ENCODE assay signal across 17 cellular contexts in genomic region chr4:96093057-96093456, GRCh38.
DNase-seq lines count a peak whose midpoint lies in the region; TF ChIP-seq lines count a peak whose summit lies in the region.
"Had no signal": no experiment of that assay in that cellular context is flagged by ENCODE, and none has a peak within 500 bp of the region (broad histone marks: within the 10 kb centered on the region; RNA-seq: fewer than 3 reads in every experiment).

No MANE protein-coding gene starts in this region.

- H3K36me3 ChIP-seq in neuronal stem cell (replicated peaks in 1 of 2; ENCODE audit: control insufficient read depth in 2 of 2, insufficient read depth in 2 of 2, low read length in 2 of 2) (no peaks in the 10 kb centered on the region), prostate gland (no peaks in the 10 kb centered on the region), SK-N-SH (replicated peaks in 1 of 2; ENCODE audit: control insufficient read depth in 1 of 2, insufficient read depth in 2 of 2, low read length in 1 of 2) (no peaks in the 10 kb centered on the region)

- no peaks in the 10 kb centered on the region for H3K79me1 ChIP-seq in neuronal stem cell (ENCODE audit: low read depth, low read length)

- POLR2A ChIA-PET in SK-N-SH (lab: Yijun Ruan, JAX): no interaction called here

- no peak overlapping the region for H3K18ac ChIP-seq in neuronal stem cell (ENCODE audit: low read length)

- H3K4me3 ChIP-seq in neuronal stem cell (ENCODE audit: low read length in 2 of 2) (no peak overlapping the region), prostate gland (no peak overlapping the region), SK-N-SH (ENCODE audit: low read depth in 2 of 2, low read length in 1 of 2) (no peak overlapping the region)
- H3K4me3 ChIP-seq: GM12878, GM23248 had no signal

- H2AFZ ChIP-seq in neuronal stem cell (ENCODE audit: low read length) (peak overlapping the region; percentile 20), SK-N-SH (ENCODE audit: low read depth) (no peak overlapping the region)
- H2AFZ ChIP-seq: GM23248 had no signal

- no peak overlapping the region for H3K27ac Mint-ChIP-seq in activated naive CD8-positive, alpha-beta T cell treated with anti-CD3 and anti-CD28 coated beads for 36 hours

- H2BK12ac ChIP-seq in neuronal stem cell (ENCODE audit: low read length): no peak overlapping the region

- no peaks in the 10 kb centered on the region for H3K9me2 ChIP-seq in SK-N-SH

- H3F3A ChIP-seq in SK-N-SH (replicated peaks; ENCODE audit: insufficient read depth): no peaks in the 10 kb centered on the region

- no peak overlapping the region for H2AK5ac ChIP-seq in neuronal stem cell (ENCODE audit: low read depth, low read length)

- no peak overlapping the region for H3K23ac ChIP-seq in neuronal stem cell (ENCODE audit: low read depth, low read length, poor library complexity)

- H3K9ac ChIP-seq in neuronal stem cell (ENCODE audit: low read depth, low read length, poor library complexity) (no peak overlapping the region), SK-N-SH (no peak overlapping the region)
- H3K9ac ChIP-seq: GM23248 had no signal

- H4K8ac ChIP-seq in neuronal stem cell (ENCODE audit: low read depth, low read length): no peak overlapping the region

- CTCF ChIA-PET in SK-N-SH (lab: Yijun Ruan, JAX): no interaction called here

- intact Hi-C loops in prostate gland (cut with DNase I): no loop called here

- no peak for TF ChIP-seq RAD21 in SK-N-SH (IDR thresholded peaks at IDR 0.05; ENCODE audit: low read length)

- no peaks in the 10 kb centered on the region for H3K27me3 ChIP-seq in neuronal stem cell (ENCODE audit: control insufficient read depth in 3 of 3, insufficient read depth in 3 of 3, low read depth in 1 of 3, low read length in 3 of 3)
- no peaks in the 10 kb centered on the region for H3K27me3 ChIP-seq in prostate gland (replicated peaks; ENCODE audit: insufficient read depth)
- no peaks in the 10 kb centered on the region for H3K27me3 ChIP-seq in SK-N-SH (ENCODE audit: insufficient read depth)

- H3K4ac ChIP-seq in neuronal stem cell (ENCODE audit: low read length): no peak overlapping the region

- no peaks in the 10 kb centered on the region for H4K20me1 ChIP-seq in SK-N-SH (ENCODE audit: insufficient read depth)

- no peak overlapping the region for H3K14ac ChIP-seq in neuronal stem cell (ENCODE audit: low read length)

- no peak overlapping the region for H2BK15ac ChIP-seq in neuronal stem cell (ENCODE audit: low read length)

- H4K91ac ChIP-seq in neuronal stem cell (ENCODE audit: low read depth, low read length, poor library complexity): no peak overlapping the region

- no peak overlapping the region for H3K4me3 Mint-ChIP-seq in activated naive CD8-positive, alpha-beta T cell treated with anti-CD3 and anti-CD28 coated beads for 36 hours

- TF ChIP-seq POLR2A in prostate gland (IDR thresholded peaks at IDR 0.05): no peak

- no peaks in the 10 kb centered on the region for H3K9me3 Mint-ChIP-seq in activated naive CD8-positive, alpha-beta T cell treated with anti-CD3 and anti-CD28 coated beads for 36 hours

- TF ChIP-seq EP300 in SK-N-SH (IDR thresholded peaks at IDR 0.05; ENCODE audit: borderline replicate concordance in 1 of 2, low read depth in 1 of 2, low read length in 1 of 2): no peak

- no CpG with 5 or more reads among the region's 3 CpGs for WGBS in neuronal stem cell (ENCODE audit: extremely low coverage in 2 of 2, insufficient read length in 2 of 2, insufficient replicate concordance in 1 of 2), 2 donors
- WGBS in prostate gland: 10% methylated on average over 3 of the region's 3 CpGs
- WGBS in SK-N-SH (ENCODE audit: low lambda C conversion rate): 75% methylated on average over 3 of the region's 3 CpGs

- no peaks in the 10 kb centered on the region for H3K36me3 Mint-ChIP-seq in activated naive CD8-positive, alpha-beta T cell treated with anti-CD3 and anti-CD28 coated beads for 36 hours

- H3K79me2 ChIP-seq in SK-N-SH (ENCODE audit: insufficient read depth): no peaks in the 10 kb centered on the region

- no peaks in the 10 kb centered on the region for H3K9me3 ChIP-seq in neuronal stem cell (replicated peaks in 1 of 2; ENCODE audit: control insufficient read depth in 2 of 2, insufficient read depth in 1 of 2, low read depth in 1 of 2, low read length in 2 of 2)
- H3K9me3 ChIP-seq in prostate gland: no peaks in the 10 kb centered on the region
- no peaks in the 10 kb centered on the region for H3K9me3 ChIP-seq in SK-N-SH

- no peak overlapping the region for H2BK120ac ChIP-seq in neuronal stem cell (ENCODE audit: low read depth, low read length)

- H3K4me2 ChIP-seq in neuronal stem cell (ENCODE audit: insufficient read depth, low read length, poor library complexity, severe bottlenecking) (no peak overlapping the region), SK-N-SH (no peak overlapping the region)

- no peak overlapping the region for H2BK5ac ChIP-seq in neuronal stem cell (ENCODE audit: low read length)

- H3K4me1 ChIP-seq in neuronal stem cell (ENCODE audit: control insufficient read depth in 2 of 2, insufficient read depth in 1 of 2, low read depth in 1 of 2, low read length in 2 of 2): peaks cover 0 to 2% of the 10 kb centered on the region in 2 donors
- H3K4me1 ChIP-seq in prostate gland (replicated peaks): no peaks in the 10 kb centered on the region
- no peaks in the 10 kb centered on the region for H3K4me1 ChIP-seq in SK-N-SH (ENCODE audit: control insufficient read depth in 1 of 2, insufficient read depth in 2 of 2, low read depth in 1 of 2, low read length in 1 of 2)

- H3K27ac ChIP-seq in neuronal stem cell (replicated peaks; ENCODE audit: low read length) (no peak overlapping the region), prostate gland (no peak overlapping the region), SK-N-SH (ENCODE audit: low read depth in 2 of 2, low read length in 1 of 2) (no peak overlapping the region)
- H3K27ac ChIP-seq: GM23248, HL-60 had no signal

- TF ChIP-seq CTCF in prostate gland (IDR thresholded peaks at IDR 0.05) (no peak), SK-N-SH (IDR thresholded peaks at IDR 0.05) (no peak)

- no peaks in the 10 kb centered on the region for H3K27me3 Mint-ChIP-seq in activated naive CD8-positive, alpha-beta T cell treated with anti-CD3 and anti-CD28 coated beads for 36 hours

- H3K4me1 Mint-ChIP-seq in activated naive CD8-positive, alpha-beta T cell treated with anti-CD3 and anti-CD28 coated beads for 36 hours: no peaks in the 10 kb centered on the region

- peak; percentile 68 for DNase-seq in COR-L47 (lab: John Stamatoyannopoulos, UW)
- peak; percentile 20 for DNase-seq in NCI-H2029 (lab: John Stamatoyannopoulos, UW)
- DNase-seq in cerebellar cortex (ENCODE audit: low spot score): peak; percentile 35
- DNase-seq in neuronal stem cell (ENCODE audit: low spot score): no peak
- no peak for DNase-seq in islet precursor cell
- DNase-seq in prostate gland (ENCODE audit: low spot score): no peak
- DNase-seq in activated naive CD8-positive, alpha-beta T cell treated with anti-CD3 and anti-CD28 coated beads for 36 hours: no peak
- DNase-seq in SK-N-SH: no peak
- DNase-seq: ACHN, GM23248, HCEC 1CT, NCI-H1417 treated with DMSO at 0.1 percent for 48 hours, NCI-H510A treated with DMSO at 0.1 percent for 48 hours, OCI-M1, SIG-M5 had no signal

TF ChIP-seq in SK-N-SH, 30 proteins besides CTCF, POLR2A, EP300 and RAD21:
- no peak for TF ChIP-seq POLR2AphosphoS5 (IDR thresholded peaks at IDR 0.05; ENCODE audit: low read depth, low read length)
- TF ChIP-seq CHD2 (IDR thresholded peaks at IDR 0.05; ENCODE audit: low read length, partially characterized antibody): no peak
- no peak for TF ChIP-seq IRF3 (IDR thresholded peaks at IDR 0.05; ENCODE audit: low read depth, low read length)
- no peak for TF ChIP-seq TCF12 (IDR thresholded peaks at IDR 0.05)
- no peak for TF ChIP-seq MAX (IDR thresholded peaks at IDR 0.05; ENCODE audit: low read depth)
- TF ChIP-seq ZBTB33 (IDR thresholded peaks at IDR 0.05; ENCODE audit: borderline replicate concordance, low read depth): no peak
- TF ChIP-seq MEF2A (IDR thresholded peaks at IDR 0.05; ENCODE audit: borderline replicate concordance, low read depth): no peak
- TF ChIP-seq PBX3 (IDR thresholded peaks at IDR 0.05): no peak
- TF ChIP-seq NRF1 (IDR thresholded peaks at IDR 0.05; ENCODE audit: low read depth, low read length): no peak

Comparison
In these comparisons a context has a peak if more than half of its experiments do, and no peak if none do; other contexts are left out.
1. DNase-seq: peak in COR-L47 (single experiment), NCI-H2029 (single experiment) and cerebellar cortex (single experiment); none in neuronal stem cell (single experiment), islet precursor cell (single experiment), prostate gland (single experiment), activated naive CD8-positive, alpha-beta T cell treated with anti-CD3 and anti-CD28 coated beads for 36 hours (single experiment) and SK-N-SH (single experiment).